19 cellular contexts compared by ENCODE assay signal in the genomic region with DNA sequence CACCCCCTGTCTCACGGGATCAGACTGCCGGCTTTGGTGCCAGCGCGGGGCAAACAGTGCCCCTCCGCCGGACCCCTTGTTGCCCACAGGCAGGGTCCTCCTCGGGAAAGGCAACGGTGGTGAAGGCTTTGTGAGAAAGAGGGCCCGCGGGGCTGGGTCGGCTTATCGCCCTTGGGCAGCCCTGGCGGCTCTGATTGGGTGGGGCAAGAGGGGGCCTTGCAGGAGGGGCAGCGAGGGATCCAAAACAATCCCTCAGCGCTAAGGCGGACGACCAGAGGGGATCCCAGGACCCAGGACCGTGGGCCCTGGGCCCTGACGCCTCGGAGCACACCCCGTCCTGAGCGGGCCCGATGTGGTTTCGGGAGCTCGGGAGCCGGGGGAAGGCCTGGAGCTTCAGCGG.
"Had no signal": no experiment of that assay in that cellular context is flagged by ENCODE, and none has a peak within 500 bp of the region (broad histone marks: within the 10 kb centered on the region; RNA-seq: fewer than 3 reads in every experiment).

No MANE protein-coding gene starts in this region.

- H3K79me2 ChIP-seq: parathyroid adenoma had no signal

- H3K36me3 Mint-ChIP-seq: natural killer cell had no signal

- H3K9ac ChIP-seq: parathyroid adenoma had no signal

- H3K4me1 ChIP-seq: parathyroid adenoma had no signal

- DNase-seq: activated CD4-positive, alpha-beta T cell treated with anti-CD3 and anti-CD28 coated beads for 36 hours; activated CD4-positive, alpha-beta T cell treated with anti-CD3 and anti-CD28 coated beads, Interleukin-2, amount 50 U/mL, for 48 hours; activated naive CD8-positive, alpha-beta T cell treated with anti-CD3 and anti-CD28 coated beads, Interleukin-2, amount 10 ng/mL, durations not matched to agents 7 days and 5 days; activated T-cell treated with anti-CD3 and anti-CD28 coated beads for 4 hours; amygdala; brain microvascular endothelial cell; central memory CD4-positive, alpha-beta T cell; esophagus squamous epithelium; heart right ventricle; kidney glomerular epithelial cell; left ventricle myocardium superior; mesendoderm; natural killer cell; spleen; stomach; SW 1271; trophoblast cell had no signal

- H3K4me3 ChIP-seq: coronary artery, esophagus squamous epithelium, stomach had no signal

- H3K27me3 ChIP-seq: brain microvascular endothelial cell had no signal

- H3K4me3 Mint-ChIP-seq: activated CD4-positive, alpha-beta T cell treated with anti-CD3 and anti-CD28 coated beads for 36 hours; activated naive CD8-positive, alpha-beta T cell treated with anti-CD3 and anti-CD28 coated beads, Interleukin-2, amount 10 ng/mL, durations not matched to agents 7 days and 5 days had no signal

- H3K36me3 ChIP-seq: brain microvascular endothelial cell, esophagus squamous epithelium, heart right ventricle, spleen, stomach had no signal

- H3K27ac ChIP-seq: brain microvascular endothelial cell, coronary artery, esophagus squamous epithelium, heart right ventricle, parathyroid adenoma, spleen, stomach had no signal

- H2AFZ ChIP-seq: parathyroid adenoma had no signal

- H3K27ac Mint-ChIP-seq: activated CD4-positive, alpha-beta T cell treated with anti-CD3 and anti-CD28 coated beads for 36 hours; activated naive CD8-positive, alpha-beta T cell treated with anti-CD3 and anti-CD28 coated beads, Interleukin-2, amount 10 ng/mL, durations not matched to agents 7 days and 5 days had no signal

- H3K9me3 ChIP-seq: esophagus squamous epithelium had no signal

- ATAC-seq: activated CD4-positive, alpha-beta T cell treated with anti-CD3 and anti-CD28 coated beads for 36 hours; heart right ventricle; left ventricle myocardium superior; natural killer cell had no signal
